Comparison of ENCODE assay signal across 17 cellular contexts in the genomic region with DNA sequence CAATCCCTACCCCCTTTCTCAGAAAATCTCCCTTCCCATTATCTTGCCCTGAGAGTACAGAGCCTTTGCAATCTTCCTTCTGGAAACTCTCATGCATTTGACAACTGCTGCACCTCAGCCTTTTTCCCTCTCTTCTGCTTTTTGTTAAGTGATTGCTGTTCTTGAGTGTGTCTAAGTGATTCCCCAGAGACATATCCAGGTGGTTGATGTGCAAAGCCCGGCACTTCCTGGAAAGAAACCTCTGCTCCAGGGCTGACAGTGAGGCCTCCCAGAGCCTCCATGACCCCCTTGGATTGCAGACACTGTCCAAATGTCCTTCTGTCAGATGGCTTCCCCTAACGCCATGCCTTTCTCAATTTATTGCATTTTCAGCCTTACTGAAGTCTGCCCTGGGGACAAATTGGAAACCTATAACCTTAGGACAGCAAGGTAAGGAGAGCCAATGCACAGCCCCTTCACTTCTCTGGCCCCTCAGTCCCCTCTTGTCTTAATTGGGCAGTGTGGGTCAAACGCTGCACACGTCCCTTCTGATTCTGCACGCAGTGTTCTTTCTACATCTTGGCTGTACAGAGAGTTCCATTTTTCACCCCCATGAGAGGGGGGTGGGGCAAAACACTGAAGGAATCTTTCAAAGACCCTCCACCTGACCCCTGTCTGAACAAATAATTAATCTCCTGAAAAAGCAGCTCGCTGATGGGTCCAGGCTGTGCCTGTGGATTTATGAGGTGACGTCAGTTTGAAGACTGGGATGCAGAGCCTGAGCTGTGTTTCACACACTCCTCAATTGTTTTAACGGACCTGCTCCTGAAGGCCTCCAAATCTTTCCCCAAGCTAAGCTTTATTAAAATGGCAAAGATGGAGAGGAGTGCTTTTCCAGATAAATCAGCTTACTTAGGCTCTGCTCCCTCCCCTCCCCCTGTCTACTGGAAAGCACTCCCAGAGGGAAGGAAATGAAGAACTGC.
DNase-seq lines count a peak whose midpoint lies in the region; ATAC-seq and TF ChIP-seq lines count a peak whose summit lies in the region.
"Had no signal": no experiment of that assay in that cellular context is flagged by ENCODE, and none has a peak within 500 bp of the region (broad histone marks: within the 10 kb centered on the region; RNA-seq: fewer than 3 reads in every experiment).

No MANE protein-coding gene starts in this region.

- no peak for TF ChIP-seq CTCF in testis (IDR thresholded peaks at IDR 0.05)

- intact Hi-C loops in testis (cut with DNase I; ENCODE audit: low total_unique reads) = no loop called here

- no peak for TF ChIP-seq POLR2A in testis (IDR thresholded peaks at IDR 0.05)

- H3K36me3 Mint-ChIP-seq in activated T-cell treated with anti-CD3 and anti-CD28 coated beads, Interleukin-2, amount 50 U/mL, for 4 hours (ENCODE audit: insufficient read depth) = no peaks in the 10 kb centered on the region
- H3K36me3 Mint-ChIP-seq: CD4-positive, CD25-positive, alpha-beta regulatory T cell; memory B cell; stimulated activated naive B cell treated with anti-CD40 and anti-IgM and Interleukin-4, amounts not matched to agents 10 μg/mL and 1 μg/mL and 100 μg/mL, for 72 hours had no signal

- no peaks in the 10 kb centered on the region for H3K27me3 ChIP-seq in testis

- H3K36me3 ChIP-seq in testis (ENCODE audit: low read depth, missing control alignments) = no peaks in the 10 kb centered on the region

- DNase-seq in NCI-H187 treated with DMSO at 0.1 percent for 48 hours (lab: John Stamatoyannopoulos, UW) = peak; percentile 39
- DNase-seq in medulla oblongata (ENCODE audit: extremely low spot score) = peak; percentile 8
- peak; percentile 71 for DNase-seq in testis
- DNase-seq in activated T-cell treated with anti-CD3 and anti-CD28 coated beads, Interleukin-2, amount 50 U/mL, for 4 hours = no peak
- DNase-seq: activated effector memory CD4-positive, alpha-beta T cell treated with anti-CD3 and anti-CD28 coated beads, Interleukin-2, amount 50 U/mL, for 16 hours; caudate nucleus; CD4-positive, CD25-positive, alpha-beta regulatory T cell; Karpas-422; NCI-H2029 treated with DMSO at 0.1 percent for 48 hours; PC-9; stimulated activated CD4-positive, alpha-beta T cell treated with anti-CD3 and anti-CD28 coated beads, Interleukin-4, amount 100 ng/mL, for 1 hour; stimulated activated naive B cell treated with anti-CD40 and anti-IgM and Interleukin-4, amounts not matched to agents 10 μg/mL and 1 μg/mL and 100 μg/mL, for 72 hours had no signal

- no peak overlapping the region for H3K4me3 ChIP-seq in testis
- H3K4me3 ChIP-seq: PC-9 had no signal

- peaks cover 5% of the 10 kb centered on the region for H3K27me3 Mint-ChIP-seq in activated T-cell treated with anti-CD3 and anti-CD28 coated beads, Interleukin-2, amount 50 U/mL, for 4 hours (ENCODE audit: low read depth)
- H3K27me3 Mint-ChIP-seq: CD4-positive, CD25-positive, alpha-beta regulatory T cell had no signal

- ATAC-seq in HG03045 (IDR thresholded peaks at IDR 0.05; ENCODE audit: unreplicated experiment) = no peak
- ATAC-seq in HG02642 (IDR thresholded peaks at IDR 0.05; ENCODE audit: poor library complexity, unreplicated experiment) = no peak
- no peak for ATAC-seq in activated T-cell treated with anti-CD3 and anti-CD28 coated beads, Interleukin-2, amount 50 U/mL, for 4 hours
- ATAC-seq: stimulated activated naive B cell treated with anti-CD40 and anti-IgM and Interleukin-4, amounts not matched to agents 10 μg/mL and 1 μg/mL and 100 μg/mL, for 72 hours had no signal

- H3K27ac ChIP-seq in adipose tissue (ENCODE audit: low read depth, low read length) = peak overlapping the region; percentile 7
- peak overlapping the region; percentile 55 to 82 for H3K27ac ChIP-seq in testis
- H3K27ac ChIP-seq: parathyroid adenoma, PC-9 had no signal

- H3K9me3 Mint-ChIP-seq in activated T-cell treated with anti-CD3 and anti-CD28 coated beads, Interleukin-2, amount 50 U/mL, for 4 hours = no peaks in the 10 kb centered on the region
- H3K9me3 Mint-ChIP-seq: memory B cell had no signal

- H3K4me1 ChIP-seq in testis = peaks cover 28% of the 10 kb centered on the region

- no peak overlapping the region for H3K4me3 Mint-ChIP-seq in activated T-cell treated with anti-CD3 and anti-CD28 coated beads, Interleukin-2, amount 50 U/mL, for 4 hours
- H3K4me3 Mint-ChIP-seq: CD4-positive, CD25-positive, alpha-beta regulatory T cell; memory B cell; stimulated activated naive B cell treated with anti-CD40 and anti-IgM and Interleukin-4, amounts not matched to agents 10 μg/mL and 1 μg/mL and 100 μg/mL, for 72 hours had no signal

- H3K4me1 Mint-ChIP-seq in activated T-cell treated with anti-CD3 and anti-CD28 coated beads, Interleukin-2, amount 50 U/mL, for 4 hours (ENCODE audit: low read depth) = no peaks in the 10 kb centered on the region
- H3K4me1 Mint-ChIP-seq: CD4-positive, CD25-positive, alpha-beta regulatory T cell; memory B cell; stimulated activated naive B cell treated with anti-CD40 and anti-IgM and Interleukin-4, amounts not matched to agents 10 μg/mL and 1 μg/mL and 100 μg/mL, for 72 hours had no signal

- no peaks in the 10 kb centered on the region for H3K9me3 ChIP-seq in testis

- 70 to 80% (median 73%) methylated on average over 8 of the region's 8 CpGs for WGBS in adipose tissue, 3 donors
- 37 to 44% methylated on average over 8 of the region's 8 CpGs for WGBS in testis, 2 donors
